1 cellular context compared by ENCODE assay signal in genomic region chr10:116627386-116627933, GRCh38.
TF ChIP-seq lines count a peak whose summit lies in the region.

No MANE protein-coding gene starts in this region.

TF ChIP-seq in GM23338, 12 proteins besides CTCF, POLR2A, EP300 and RAD21 (continued from another document):
- TF ChIP-seq STAT1 (IDR thresholded peaks at IDR 0.05; ENCODE audit: unreplicated experiment) (no peak), EZH2phosphoT487 (IDR thresholded peaks at IDR 0.05; ENCODE audit: unreplicated experiment) (no peak), JUNB (IDR thresholded peaks at IDR 0.05; ENCODE audit: unreplicated experiment) (no peak), ZNF114 (CRISPR knock-in tag; IDR thresholded peaks at IDR 0.05) (no peak), POLR2AphosphoS5 (IDR thresholded peaks at IDR 0.05; ENCODE audit: low read depth) (no peak; the same call in 1 of the 2 replicates), EZH2 (IDR thresholded peaks at IDR 0.05; ENCODE audit: low read depth, unreplicated experiment) (no peak), ZNF331 (CRISPR knock-in tag; IDR thresholded peaks at IDR 0.05; ENCODE audit: low read depth) (no peak)
- TF ChIP-seq, protein P1, sequence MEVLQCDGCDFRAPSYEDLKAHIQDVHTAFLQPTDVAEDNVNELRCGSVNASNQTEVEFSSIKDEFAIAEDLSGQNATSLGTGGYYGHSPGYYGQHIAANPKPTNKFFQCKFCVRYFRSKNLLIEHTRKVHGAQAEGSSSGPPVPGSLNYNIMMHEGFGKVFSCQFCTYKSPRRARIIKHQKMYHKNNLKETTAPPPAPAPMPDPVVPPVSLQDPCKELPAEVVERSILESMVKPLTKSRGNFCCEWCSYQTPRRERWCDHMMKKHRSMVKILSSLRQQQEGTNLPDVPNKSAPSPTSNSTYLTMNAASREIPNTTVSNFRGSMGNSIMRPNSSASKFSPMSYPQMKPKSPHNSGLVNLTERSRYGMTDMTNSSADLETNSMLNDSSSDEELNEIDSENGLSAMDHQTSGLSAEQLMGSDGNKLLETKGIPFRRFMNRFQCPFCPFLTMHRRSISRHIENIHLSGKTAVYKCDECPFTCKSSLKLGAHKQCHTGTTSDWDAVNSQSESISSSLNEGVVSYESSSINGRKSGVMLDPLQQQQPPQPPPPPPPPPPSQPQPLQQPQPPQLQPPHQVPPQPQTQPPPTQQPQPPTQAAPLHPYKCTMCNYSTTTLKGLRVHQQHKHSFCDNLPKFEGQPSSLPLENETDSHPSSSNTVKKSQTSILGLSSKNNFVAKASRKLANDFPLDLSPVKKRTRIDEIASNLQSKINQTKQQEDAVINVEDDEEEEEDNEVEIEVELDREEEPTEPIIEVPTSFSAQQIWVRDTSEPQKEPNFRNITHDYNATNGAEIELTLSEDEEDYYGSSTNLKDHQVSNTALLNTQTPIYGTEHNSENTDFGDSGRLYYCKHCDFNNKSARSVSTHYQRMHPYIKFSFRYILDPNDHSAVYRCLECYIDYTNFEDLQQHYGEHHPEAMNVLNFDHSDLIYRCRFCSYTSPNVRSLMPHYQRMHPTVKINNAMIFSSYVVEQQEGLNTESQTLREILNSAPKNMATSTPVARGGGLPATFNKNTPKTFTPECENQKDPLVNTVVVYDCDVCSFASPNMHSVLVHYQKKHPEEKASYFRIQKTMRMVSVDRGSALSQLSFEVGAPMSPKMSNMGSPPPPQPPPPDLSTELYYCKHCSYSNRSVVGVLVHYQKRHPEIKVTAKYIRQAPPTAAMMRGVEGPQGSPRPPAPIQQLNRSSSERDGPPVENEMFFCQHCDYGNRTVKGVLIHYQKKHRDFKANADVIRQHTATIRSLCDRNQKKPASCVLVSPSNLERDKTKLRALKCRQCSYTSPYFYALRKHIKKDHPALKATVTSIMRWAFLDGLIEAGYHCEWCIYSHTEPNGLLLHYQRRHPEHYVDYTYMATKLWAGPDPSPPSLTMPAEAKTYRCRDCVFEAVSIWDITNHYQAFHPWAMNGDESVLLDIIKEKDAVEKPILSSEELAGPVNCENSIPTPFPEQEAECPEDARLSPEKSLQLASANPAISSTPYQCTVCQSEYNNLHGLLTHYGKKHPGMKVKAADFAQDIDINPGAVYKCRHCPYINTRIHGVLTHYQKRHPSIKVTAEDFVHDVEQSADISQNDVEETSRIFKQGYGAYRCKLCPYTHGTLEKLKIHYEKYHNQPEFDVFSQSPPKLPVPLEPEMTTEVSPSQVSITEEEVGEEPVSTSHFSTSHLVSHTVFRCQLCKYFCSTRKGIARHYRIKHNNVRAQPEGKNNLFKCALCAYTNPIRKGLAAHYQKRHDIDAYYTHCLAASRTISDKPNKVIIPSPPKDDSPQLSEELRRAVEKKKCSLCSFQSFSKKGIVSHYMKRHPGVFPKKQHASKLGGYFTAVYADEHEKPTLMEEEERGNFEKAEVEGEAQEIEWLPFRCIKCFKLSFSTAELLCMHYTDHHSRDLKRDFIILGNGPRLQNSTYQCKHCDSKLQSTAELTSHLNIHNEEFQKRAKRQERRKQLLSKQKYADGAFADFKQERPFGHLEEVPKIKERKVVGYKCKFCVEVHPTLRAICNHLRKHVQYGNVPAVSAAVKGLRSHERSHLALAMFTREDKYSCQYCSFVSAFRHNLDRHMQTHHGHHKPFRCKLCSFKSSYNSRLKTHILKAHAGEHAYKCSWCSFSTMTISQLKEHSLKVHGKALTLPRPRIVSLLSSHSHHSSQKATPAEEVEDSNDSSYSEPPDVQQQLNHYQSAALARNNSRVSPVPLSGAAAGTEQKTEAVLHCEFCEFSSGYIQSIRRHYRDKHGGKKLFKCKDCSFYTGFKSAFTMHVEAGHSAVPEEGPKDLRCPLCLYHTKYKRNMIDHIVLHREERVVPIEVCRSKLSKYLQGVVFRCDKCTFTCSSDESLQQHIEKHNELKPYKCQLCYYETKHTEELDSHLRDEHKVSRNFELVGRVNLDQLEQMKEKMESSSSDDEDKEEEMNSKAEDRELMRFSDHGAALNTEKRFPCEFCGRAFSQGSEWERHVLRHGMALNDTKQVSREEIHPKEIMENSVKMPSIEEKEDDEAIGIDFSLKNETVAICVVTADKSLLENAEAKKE (CRISPR knock-in tag; IDR thresholded peaks at IDR 0.05), result no peak
